32 cellular contexts compared by ENCODE assay signal in genomic region chr15:79322306-79322705, GRCh38. TPM values are rescaled to one million over a fixed set of nuclear protein-coding genes. Genes with fewer than 3 reads are reported as not detected.
"Had no signal": no experiment of that assay in that cellular context is flagged by ENCODE, and none has a peak within 500 bp of the region (broad histone marks: within the 10 kb centered on the region; RNA-seq: fewer than 3 reads in every experiment).

No MANE protein-coding gene starts in this region.

- H2AFZ ChIP-seq: hepatocyte had no signal

- H3K4me1 Mint-ChIP-seq: mesothelial cell of epicardium had no signal

- H3K27me3 Mint-ChIP-seq: naive B cell; natural killer cell treated with Interleukin-12 subunit alpha and Interleukin-12 subunit beta and Interleukin-15 and Interleukin-18, amount 100 ng/mL, for 72 hours; stimulated activated naive CD8-positive, alpha-beta T cell treated with anti-CD3 and anti-CD28 coated beads, Interleukin-15, amount 100 ng/mL, for 72 hours; type B pancreatic cell had no signal

- H3K9me3 Mint-ChIP-seq: mesothelial cell of epicardium; natural killer cell treated with Interleukin-12 subunit alpha and Interleukin-12 subunit beta and Interleukin-15 and Interleukin-18, amount 100 ng/mL, for 72 hours; stimulated activated naive CD8-positive, alpha-beta T cell treated with anti-CD3 and anti-CD28 coated beads, Interleukin-15, amount 100 ng/mL, for 72 hours; type B pancreatic cell had no signal

- ATAC-seq: esophagus mucosa; foreskin keratinocyte; gastroesophageal sphincter; heart left ventricle; mucosa of descending colon; sciatic nerve; stimulated activated naive CD8-positive, alpha-beta T cell treated with anti-CD3 and anti-CD28 coated beads, Interleukin-15, amount 100 ng/mL, for 72 hours had no signal

- H3K9me3 ChIP-seq: gastroesophageal sphincter, heart left ventricle, mucosa of descending colon, prostate gland, right atrium auricular region, tibial artery had no signal

- H3K27ac Mint-ChIP-seq: mesothelial cell of epicardium; natural killer cell treated with Interleukin-12 subunit alpha and Interleukin-12 subunit beta and Interleukin-15 and Interleukin-18, amount 100 ng/mL, for 72 hours; stimulated activated naive CD8-positive, alpha-beta T cell treated with anti-CD3 and anti-CD28 coated beads, Interleukin-15, amount 100 ng/mL, for 72 hours; type B pancreatic cell had no signal

- H3K36me3 ChIP-seq: prostate gland had no signal

- H3K27me3 ChIP-seq: dorsolateral prefrontal cortex, foreskin keratinocyte, gastroesophageal sphincter, heart left ventricle, hepatocyte, right atrium auricular region, tibial artery had no signal

- H3K4me1 ChIP-seq: foreskin keratinocyte, gastroesophageal sphincter, heart left ventricle, prostate gland, right atrium auricular region had no signal

- H3K4me2 ChIP-seq: hepatocyte, smooth muscle cell had no signal

- H3K27ac ChIP-seq: dorsolateral prefrontal cortex, epithelial cell of prostate, foreskin keratinocyte, gastroesophageal sphincter, heart left ventricle, hepatocyte, prostate gland, right atrium auricular region, tibial artery had no signal

- H3K4me3 ChIP-seq: dorsolateral prefrontal cortex, gastroesophageal sphincter, heart left ventricle, hepatocyte, lung, mucosa of descending colon, prostate gland, right atrium auricular region, smooth muscle cell, tibial artery had no signal

- H3K4me3 Mint-ChIP-seq: mesothelial cell of epicardium; naive B cell; natural killer cell treated with Interleukin-12 subunit alpha and Interleukin-12 subunit beta and Interleukin-15 and Interleukin-18, amount 100 ng/mL, for 72 hours; stimulated activated naive CD8-positive, alpha-beta T cell treated with anti-CD3 and anti-CD28 coated beads, Interleukin-15, amount 100 ng/mL, for 72 hours; type B pancreatic cell had no signal

- DNase-seq: dorsolateral prefrontal cortex; effector CD4-positive, alpha-beta T cell; foreskin keratinocyte; heart left ventricle; kidney; mesenchymal stem cell; mucosa of descending colon; naive B cell; nucleus accumbens; stimulated activated CD4-positive, alpha-beta T cell treated with anti-CD3 and anti-CD28 coated beads, Interleukin-12 subunit alpha, Interleukin-12 subunit beta, amount 100 ng/mL, for 4 hours; stimulated activated CD4-positive, alpha-beta T cell treated with anti-CD3 and anti-CD28 coated beads, Interleukin-1b, Interleukin-23, amount 100 ng/mL, for 48 hours; stimulated activated CD4-positive, alpha-beta T cell treated with anti-CD3 and anti-CD28 coated beads, Interleukin-4, amount 100 ng/mL, for 1 hour; stimulated activated CD8-positive, alpha-beta memory T cell treated with anti-CD3 and anti-CD28 coated beads, Interleukin-4, amount 100 ng/mL, for 48 hours; stimulated activated naive CD4-positive, alpha-beta T cell; stimulated activated naive CD8-positive, alpha-beta T cell treated with anti-CD3 and anti-CD28 coated beads, Interleukin-15, amount 100 ng/mL, for 72 hours; tibial artery had no signal

RNA-seq across cellular contexts. Expression of gene ANKRD34C, which starts 39.8 kb away (rescaled TPM):
- total RNA-seq: esophagus mucosa; fibroblast of lung; foreskin keratinocyte; gastroesophageal sphincter; hepatocyte; kidney; left lobe of liver; mesothelial cell of epicardium; natural killer cell treated with Interleukin-12 subunit alpha and Interleukin-12 subunit beta and Interleukin-15 and Interleukin-18, amount 100 ng/mL, for 72 hours; prostate gland; smooth muscle cell; urinary bladder had no signal
- polyA plus RNA-seq: fibroblast of lung, foreskin keratinocyte, hepatocyte, liver, smooth muscle cell, urinary bladder had no signal
